Comparison of ENCODE assay signal across 19 cellular contexts in the genomic region with DNA sequence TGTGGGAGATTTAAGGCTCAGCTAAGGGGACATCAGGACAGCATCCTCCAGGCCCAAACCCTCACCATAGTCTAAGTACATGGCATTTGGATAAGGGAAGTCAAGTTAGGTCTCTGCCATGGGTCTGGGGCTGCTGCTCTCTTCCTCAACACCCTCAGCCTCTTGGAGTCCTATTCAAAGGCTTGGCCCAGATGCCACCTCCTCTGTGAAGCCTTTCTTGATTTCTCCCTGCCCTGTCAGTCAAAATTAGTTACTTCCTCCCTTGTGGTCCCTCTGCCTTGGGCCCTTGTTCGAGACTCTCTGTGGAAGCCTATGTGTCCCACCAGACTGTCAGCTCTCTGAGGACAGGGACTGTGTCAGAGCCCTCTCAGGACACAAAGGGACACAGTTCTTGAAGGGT. TPM values are rescaled to one million over a fixed set of nuclear protein-coding genes. Genes with fewer than 3 reads are reported as not detected.
"Had no signal": no experiment of that assay in that cellular context is flagged by ENCODE, and none has a peak within 500 bp of the region (broad histone marks: within the 10 kb centered on the region; RNA-seq: fewer than 3 reads in every experiment).

No MANE protein-coding gene starts in this region.

- H3K36me3 Mint-ChIP-seq: activated naive CD8-positive, alpha-beta T cell treated with anti-CD3 and anti-CD28 coated beads for 36 hours; naive thymus-derived CD8-positive, alpha-beta T cell had no signal

- H3K4me3 Mint-ChIP-seq: activated CD4-positive, alpha-beta T cell treated with anti-CD3 and anti-CD28 coated beads, Interleukin-2, amount 10 ng/mL, durations not matched to agents 24 days and 14 days had no signal

- H3K36me3 ChIP-seq: colonic mucosa, left ventricle myocardium inferior, ovary, tibial nerve had no signal

- DNase-seq: activated CD4-positive, alpha-beta T cell treated with anti-CD3 and anti-CD28 coated beads, Interleukin-2, amount 10 ng/mL, durations not matched to agents 24 days and 14 days; activated CD4-positive, CD25-positive, alpha-beta regulatory T cell; activated CD8-positive, alpha-beta memory T cell treated with anti-CD3 and anti-CD28 coated beads for 24 hours; aorta; caudate nucleus; effector CD8-positive, alpha-beta T cell; foreskin fibroblast; left ventricle myocardium inferior; stimulated activated CD4-positive, alpha-beta T cell treated with anti-CD3 and anti-CD28 coated beads, Interleukin-2, amount 100 ng/mL, for 48 hours; stimulated activated naive CD4-positive, alpha-beta T cell treated with Interleukin-2 at 50 U/mL for 16 hours; substantia nigra had no signal

- H3K9me3 ChIP-seq: colonic mucosa, left ventricle myocardium inferior, mucosa of descending colon, ovary, tibial nerve had no signal

- H3K27ac Mint-ChIP-seq: activated CD4-positive, alpha-beta T cell treated with anti-CD3 and anti-CD28 coated beads, Interleukin-2, amount 10 ng/mL, durations not matched to agents 24 days and 14 days; activated naive CD8-positive, alpha-beta T cell treated with anti-CD3 and anti-CD28 coated beads for 36 hours had no signal

- H3K27ac ChIP-seq: colonic mucosa, ovary, tibial nerve had no signal

- H3K27me3 ChIP-seq: colonic mucosa, ovary, tibial nerve had no signal

- H3K27me3 Mint-ChIP-seq: activated naive CD8-positive, alpha-beta T cell treated with anti-CD3 and anti-CD28 coated beads for 36 hours had no signal

- H3K9me3 Mint-ChIP-seq: activated CD4-positive, alpha-beta T cell treated with anti-CD3 and anti-CD28 coated beads, Interleukin-2, amount 10 ng/mL, durations not matched to agents 24 days and 14 days; activated naive CD8-positive, alpha-beta T cell treated with anti-CD3 and anti-CD28 coated beads for 36 hours; activated T-helper 1 cell treated with anti-CD3 and anti-CD28 coated beads, Interleukin-12 subunit alpha, Interleukin-12 subunit beta, Interleukin-2, Interleukin-4 antibody, amounts not matched to agents 30 ng/mL and 10 ng/mL and 1 ng/mL, durations not matched to agents 14 hours and 24 hours and 36 hours; naive thymus-derived CD8-positive, alpha-beta T cell had no signal

- H3K4me3 ChIP-seq: colonic mucosa, left ventricle myocardium inferior, mucosa of descending colon, ovary, tibial nerve had no signal

RNA-seq across cellular contexts. Expression of a gene that starts 17.7 kb away (rescaled TPM):
- total RNA-seq: activated CD4-positive, alpha-beta T cell treated with anti-CD3 and anti-CD28 coated beads, Interleukin-2, amount 10 ng/mL, durations not matched to agents 24 days and 14 days; activated T-helper 1 cell treated with anti-CD3 and anti-CD28 coated beads, Interleukin-12 subunit alpha, Interleukin-12 subunit beta, Interleukin-2, Interleukin-4 antibody, amounts not matched to agents 30 ng/mL and 10 ng/mL and 1 ng/mL, durations not matched to agents 14 hours and 24 hours and 36 hours; naive thymus-derived CD8-positive, alpha-beta T cell; T-helper 2 cell treated with Interferon-gamma antibody and Interleukin-4, amounts not matched to agents 100 ng/mL and 5 ng/mL, for 36 hours had no signal
- polyA plus RNA-seq: naive thymus-derived CD8-positive, alpha-beta T cell had no signal
